Comparison of ENCODE assay signal across 8 cellular contexts in the genomic region with DNA sequence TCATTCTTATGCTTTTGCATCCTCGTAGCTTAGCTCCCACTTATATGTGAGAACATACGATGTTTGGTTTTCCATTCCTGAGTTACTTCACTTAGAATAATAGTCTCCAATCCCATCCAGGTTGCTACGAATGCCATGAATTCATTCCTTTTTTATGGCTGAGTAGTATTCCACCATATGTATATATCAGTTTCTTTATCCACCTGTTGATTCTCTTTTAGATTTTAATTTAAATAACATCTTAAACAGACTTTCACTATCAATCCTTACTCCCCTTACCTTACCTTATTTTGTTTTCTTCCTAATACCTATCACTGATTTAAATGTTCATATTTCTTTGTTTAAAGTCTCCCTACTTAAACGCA. TPM values are rescaled to one million over a fixed set of nuclear protein-coding genes. Genes with fewer than 3 reads are reported as not detected.
DNase-seq lines count a peak whose midpoint lies in the region; FAIRE-seq and TF ChIP-seq lines count a peak whose summit lies in the region.

No MANE protein-coding gene starts in this region.

- H3K27me3 ChIP-seq in keratinocyte (ENCODE audit: control insufficient read depth, extremely low read depth, insufficient read depth, low read length) (peaks cover 4% of the 10 kb centered on the region), testis (no peaks in the 10 kb centered on the region)

- POLR2A ChIA-PET in activated CD4-positive, alpha-beta T cell treated with anti-CD3 and anti-CD28 coated beads, Interleukin-2, amount 10 ng/mL, durations not matched to agents 7 days and 5 days (lab: Charles Lee) = no interaction called here

- TF ChIP-seq CTCF in keratinocyte (optimal IDR thresholded peaks at IDR 0.05 in 1 of 3, IDR thresholded peaks at IDR 0.05 in 1 of 3, conservative IDR thresholded peaks at IDR 0.05 in 1 of 3; ENCODE audit: extremely low read depth in 1 of 3, insufficient read depth in 2 of 3, low read length in 3 of 3) = no peak
- no peak for TF ChIP-seq CTCF in testis (IDR thresholded peaks at IDR 0.05)

- peak overlapping the region; percentile 90 for H3K27ac Mint-ChIP-seq in activated CD4-positive, alpha-beta T cell treated with anti-CD3 and anti-CD28 coated beads, Interleukin-2, amount 10 ng/mL, durations not matched to agents 7 days and 5 days
- peak overlapping the region; percentile 89 for H3K27ac Mint-ChIP-seq in activated naive CD8-positive, alpha-beta T cell treated with anti-CD3 and anti-CD28 coated beads for 36 hours

- peak overlapping the region; percentile 87 for H3K4me2 ChIP-seq in keratinocyte (ENCODE audit: control insufficient read depth, extremely low read depth, insufficient read depth, low read depth, low read length)

- peaks cover 32% of the 10 kb centered on the region for H3K4me1 Mint-ChIP-seq in activated CD4-positive, alpha-beta T cell treated with anti-CD3 and anti-CD28 coated beads, Interleukin-2, amount 10 ng/mL, durations not matched to agents 7 days and 5 days
- H3K4me1 Mint-ChIP-seq in activated naive CD8-positive, alpha-beta T cell treated with anti-CD3 and anti-CD28 coated beads for 36 hours = peaks cover 24% of the 10 kb centered on the region

- peak overlapping the region; percentile 97 for H2AFZ ChIP-seq in keratinocyte (ENCODE audit: control insufficient read depth, low read length)

- peaks cover 0 to 3% of the 10 kb centered on the region in 2 experiments for H3K36me3 ChIP-seq in keratinocyte (ENCODE audit: control insufficient read depth in 2 of 2, extremely low read depth in 1 of 2, insufficient read depth in 2 of 2, low read length in 2 of 2)
- H3K36me3 ChIP-seq in testis (ENCODE audit: low read depth, missing control alignments) = no peaks in the 10 kb centered on the region

- H3K4me3 ChIP-seq in keratinocyte (ENCODE audit: control insufficient read depth in 2 of 3, extremely low read depth in 1 of 3, insufficient read depth in 2 of 3, low read depth in 1 of 3, low read length in 3 of 3) (peak overlapping the region; percentile 65 to 89 (median 85)), testis (peak overlapping the region; percentile 74 to 86)

- H3K27ac ChIP-seq in keratinocyte (ENCODE audit: control insufficient read depth, insufficient read depth, low read length) = peak overlapping the region; percentile 36
- no peak overlapping the region for H3K27ac ChIP-seq in testis

- H3K4me1 ChIP-seq in keratinocyte (ENCODE audit: control insufficient read depth, extremely low read depth, insufficient read depth, low read length) (peaks cover 12% of the 10 kb centered on the region), testis (no peaks in the 10 kb centered on the region)

- CTCF ChIA-PET in activated CD4-positive, alpha-beta T cell treated with anti-CD3 and anti-CD28 coated beads, Interleukin-2, amount 10 ng/mL, durations not matched to agents 7 days and 5 days (lab: Charles Lee) = interaction anchor here (1.1 kb wide), 1 partner anchor 8 kb away, joined by 3 read pairs; no protein-coding TSS in a partner anchor

- H3K9me3 Mint-ChIP-seq in activated CD4-positive, alpha-beta T cell treated with anti-CD3 and anti-CD28 coated beads, Interleukin-2, amount 10 ng/mL, durations not matched to agents 7 days and 5 days = no peaks in the 10 kb centered on the region
- no peaks in the 10 kb centered on the region for H3K9me3 Mint-ChIP-seq in activated naive CD8-positive, alpha-beta T cell treated with anti-CD3 and anti-CD28 coated beads for 36 hours

- dilution Hi-C loops in keratinocyte (cut with MboI; ENCODE audit: extremely low pct_ligation_motif_present, low sequenced_read_pairs) = no loop called here

- H3K79me2 ChIP-seq in keratinocyte (ENCODE audit: control insufficient read depth, insufficient read depth, low read length) = peaks cover 32% of the 10 kb centered on the region

- peaks cover 19% of the 10 kb centered on the region for H3K36me3 Mint-ChIP-seq in activated CD4-positive, alpha-beta T cell treated with anti-CD3 and anti-CD28 coated beads, Interleukin-2, amount 10 ng/mL, durations not matched to agents 7 days and 5 days (ENCODE audit: low read depth)
- peaks cover 22% of the 10 kb centered on the region for H3K36me3 Mint-ChIP-seq in activated naive CD8-positive, alpha-beta T cell treated with anti-CD3 and anti-CD28 coated beads for 36 hours

- no peaks in the 10 kb centered on the region for H3K9me3 ChIP-seq in keratinocyte (ENCODE audit: control insufficient read depth, low read depth, low read length)
- H3K9me3 ChIP-seq in testis = no peaks in the 10 kb centered on the region

- peak overlapping the region; percentile 78 for H3K9ac ChIP-seq in keratinocyte (ENCODE audit: control insufficient read depth, extremely low read depth, insufficient read depth, low read length)

- intact Hi-C loops in testis (cut with DNase I; ENCODE audit: low total_unique reads) = no loop called here

- peak overlapping the region; percentile 93 for H3K4me3 Mint-ChIP-seq in activated CD4-positive, alpha-beta T cell treated with anti-CD3 and anti-CD28 coated beads, Interleukin-2, amount 10 ng/mL, durations not matched to agents 7 days and 5 days
- H3K4me3 Mint-ChIP-seq in activated naive CD8-positive, alpha-beta T cell treated with anti-CD3 and anti-CD28 coated beads for 36 hours = peak overlapping the region; percentile 86

- no peaks in the 10 kb centered on the region for H4K20me1 ChIP-seq in keratinocyte (ENCODE audit: control insufficient read depth, extremely low read depth, insufficient read depth, low read length)

- no peaks in the 10 kb centered on the region for H3K9me1 ChIP-seq in keratinocyte (ENCODE audit: control insufficient read depth, extremely low read depth, insufficient read depth, low read length)

- WGBS in testis, 2 donors = 38 to 50% methylated on average over 4 of the region's 4 CpGs

- FAIRE-seq in keratinocyte (lab: Jason Lieb, UNC) (no peak), urothelium cell line (lab: Jason Lieb, UNC) (no peak)

- no peak for DNase-seq in activated CD4-positive, alpha-beta T cell treated with anti-CD3 and anti-CD28 coated beads, Interleukin-2, amount 10 ng/mL, durations not matched to agents 7 days and 5 days
- DNase-seq in activated CD4-positive, alpha-beta T cell treated with anti-CD3 and anti-CD28 coated beads, Interleukin-2, amount 50 U/mL, for 48 hours = no peak
- DNase-seq in activated naive CD8-positive, alpha-beta T cell treated with anti-CD3 and anti-CD28 coated beads for 36 hours = no peak
- no peak for DNase-seq in keratinocyte (ENCODE audit: low read depth, low spot score)
- no peak for DNase-seq in testis
- DNase-seq in NCI-H1930 (lab: John Stamatoyannopoulos, UW) = no peak
- no peak for DNase-seq in COLO829 (ENCODE audit: low spot score)
- DNase-seq in urothelium cell line (ENCODE audit: low spot score) = no peak

- peaks cover 23% of the 10 kb centered on the region for H3K27me3 Mint-ChIP-seq in activated CD4-positive, alpha-beta T cell treated with anti-CD3 and anti-CD28 coated beads, Interleukin-2, amount 10 ng/mL, durations not matched to agents 7 days and 5 days
- H3K27me3 Mint-ChIP-seq in activated naive CD8-positive, alpha-beta T cell treated with anti-CD3 and anti-CD28 coated beads for 36 hours = peaks cover 3% of the 10 kb centered on the region

- TF ChIP-seq POLR2A in testis (IDR thresholded peaks at IDR 0.05) = no peak

RNA-seq across cellular contexts. Expression of a gene that starts 0.5 kb away (rescaled TPM):
- total RNA-seq in activated CD4-positive, alpha-beta T cell treated with anti-CD3 and anti-CD28 coated beads, Interleukin-2, amount 10 ng/mL, durations not matched to agents 7 days and 5 days = 10 to 100 TPM; 12.5 to 13.2 TPM
- total RNA-seq in activated naive CD8-positive, alpha-beta T cell treated with anti-CD3 and anti-CD28 coated beads for 36 hours = 1 to 10 TPM; 7.3 to 8.0 TPM
- 5.0 to 5.2 TPM (median 5.1 TPM) in 3 replicates for polyA plus RNA-seq in keratinocyte
- 4.6 TPM for polyA plus RNA-seq in keratinocyte (2011; ENCODE audit: low read depth)
- 2.5 and 2.9 TPM in 2 replicates for polyA plus RNA-seq in keratinocyte (2011; cell fraction: cytosol; rRNA removed)
- 14.7 and 17.5 TPM in 2 replicates for polyA plus RNA-seq in keratinocyte (2011; cell fraction: nucleus; rRNA removed)
- polyA plus RNA-seq in keratinocyte (2012; ENCODE audit: low replicate concordance) = 2.8 and 3.7 TPM in 2 replicates
- 6.1 to 12.8 TPM (median 6.6 TPM) in 3 replicates for polyA minus RNA-seq in keratinocyte
- 5.0 TPM for polyA minus RNA-seq in keratinocyte (2011; cell fraction: cytosol; rRNA and poly(A)+ RNA removed)
- 8.8 and 20.1 TPM in 2 replicates for polyA minus RNA-seq in keratinocyte (2011; cell fraction: nucleus; rRNA and poly(A)+ RNA removed)
- 10 to 100 TPM; 31.0 to 32.8 TPM for total RNA-seq in testis
- 11.1 TPM for polyA plus RNA-seq in testis (ENCODE audit: insufficient read depth, low read depth, low replicate concordance)

RNA-seq across cellular contexts. Expression of a gene that starts 29.0 kb away (rescaled TPM):
- total RNA-seq in activated CD4-positive, alpha-beta T cell treated with anti-CD3 and anti-CD28 coated beads, Interleukin-2, amount 10 ng/mL, durations not matched to agents 7 days and 5 days = not detected
- total RNA-seq in activated naive CD8-positive, alpha-beta T cell treated with anti-CD3 and anti-CD28 coated beads for 36 hours = not detected
- polyA plus RNA-seq in keratinocyte (0.01 to 0.03 TPM (median 0.03 TPM) in 3 replicates), testis (ENCODE audit: insufficient read depth, low read depth, low replicate concordance) (0.57 TPM)
- not detected for polyA plus RNA-seq in keratinocyte (2011; ENCODE audit: low read depth)
- polyA plus RNA-seq in keratinocyte (2011; cell fraction: cytosol; rRNA removed) = 0.02 and 0.05 TPM in 2 replicates
- 0.07 and 0.09 TPM in 2 replicates for polyA plus RNA-seq in keratinocyte (2011; cell fraction: nucleus; rRNA removed)
- polyA plus RNA-seq in keratinocyte (2012; ENCODE audit: low replicate concordance) = 0.05 and 0.11 TPM in 2 replicates
- 0.10 TPM in 1 of 3 replicates, not detected in the others for polyA minus RNA-seq in keratinocyte
- polyA minus RNA-seq in keratinocyte (2011; cell fraction: cytosol; rRNA and poly(A)+ RNA removed) = not detected
- polyA minus RNA-seq in keratinocyte (2011; cell fraction: nucleus; rRNA and poly(A)+ RNA removed) = 0.11 TPM in 1 of 2 replicates, not detected in the other
- 1 to 10 TPM; 1.4 to 2.5 TPM for total RNA-seq in testis
